ENCODE assay signal across 1 cellular context in genomic region chr2:85253890-85254289, GRCh38.
TF ChIP-seq lines count a peak whose summit lies in the region.

No MANE protein-coding gene starts in this region.

TF ChIP-seq in GM23338, 12 proteins besides CTCF, POLR2A, EP300 and RAD21 (continued from another document):
- TF ChIP-seq ZNF114 (CRISPR knock-in tag; IDR thresholded peaks at IDR 0.05) (no peak), POLR2AphosphoS5 (IDR thresholded peaks at IDR 0.05; ENCODE audit: low read depth) (no peak), ZNF462 (CRISPR knock-in tag; IDR thresholded peaks at IDR 0.05) (no peak), EZH2 (IDR thresholded peaks at IDR 0.05; ENCODE audit: low read depth, unreplicated experiment) (no peak), STAT1 (IDR thresholded peaks at IDR 0.05; ENCODE audit: unreplicated experiment) (no peak), JUNB (IDR thresholded peaks at IDR 0.05; ENCODE audit: unreplicated experiment) (no peak), EZH2phosphoT487 (IDR thresholded peaks at IDR 0.05; ENCODE audit: unreplicated experiment) (no peak), REST (IDR thresholded peaks at IDR 0.05; ENCODE audit: unreplicated experiment) (no peak), ZNF331 (CRISPR knock-in tag; IDR thresholded peaks at IDR 0.05; ENCODE audit: low read depth) (no peak)
